In the genomic region with DNA sequence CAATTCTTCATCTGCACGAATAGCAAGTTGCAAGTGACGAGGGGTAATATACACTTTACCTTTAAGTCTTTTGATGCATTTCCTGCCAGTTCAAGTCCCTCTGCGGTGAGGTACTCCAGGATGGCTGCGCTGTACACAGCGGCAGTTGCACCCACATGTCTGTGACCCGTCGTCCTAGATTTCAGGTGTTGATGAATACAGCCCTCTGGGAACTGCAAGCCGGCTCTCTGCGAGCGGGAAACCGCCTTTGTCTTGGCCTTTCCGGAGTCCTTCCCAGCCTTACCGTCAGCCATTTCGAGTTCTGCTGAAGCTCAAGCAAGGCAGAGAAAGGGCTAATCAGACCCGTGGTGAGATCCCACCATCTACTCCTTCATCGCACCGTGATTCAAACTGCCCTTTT, we compare ENCODE assay signal across 11 cellular contexts. TPM values are rescaled to one million over a fixed set of nuclear protein-coding genes. Genes with fewer than 3 reads are reported as not detected.
DNase-seq lines count a peak whose midpoint lies in the region; ATAC-seq and TF ChIP-seq lines count a peak whose summit lies in the region.
"Had no signal": no experiment of that assay in that cellular context is flagged by ENCODE, and none has a peak within 500 bp of the region (broad histone marks: within the 10 kb centered on the region; RNA-seq: fewer than 3 reads in every experiment).

No MANE protein-coding gene starts in this region.

- TF ChIP-seq CTCF in left ventricle myocardium inferior (IDR thresholded peaks at IDR 0.05; ENCODE audit: borderline replicate concordance) = no peak
- TF ChIP-seq CTCF in lower lobe of right lung (IDR thresholded peaks at IDR 0.05) = no peak
- TF ChIP-seq CTCF in thoracic aorta (IDR thresholded peaks at IDR 0.05) = no peak

- H3K4me3 ChIP-seq in left ventricle myocardium inferior (no peak overlapping the region), lower lobe of right lung (no peak overlapping the region), thoracic aorta (peak overlapping the region; percentile 24)
- H3K4me3 ChIP-seq: colonic mucosa had no signal

- no peaks in the 10 kb centered on the region for H3K27me3 Mint-ChIP-seq in activated T-cell treated with anti-CD3 and anti-CD28 coated beads, Interleukin-2, amount 50 U/mL, for 72 hours (ENCODE audit: low read depth)

- H3K27ac ChIP-seq in left ventricle myocardium inferior (replicated peaks) (peak overlapping the region; percentile 40), lower lobe of right lung (peak overlapping the region; percentile 34), thoracic aorta (no peak overlapping the region)
- H3K27ac ChIP-seq: colonic mucosa had no signal

- H3K4me1 ChIP-seq in left ventricle myocardium inferior (peaks cover 50% of the 10 kb centered on the region), lower lobe of right lung (peaks cover 23% of the 10 kb centered on the region), thoracic aorta (ENCODE audit: control insufficient read depth in 1 of 2, low read depth in 2 of 2) (peaks cover 36 to 41% of the 10 kb centered on the region in 2 donors)
- H3K4me1 ChIP-seq: colonic mucosa had no signal

- H3K36me3 Mint-ChIP-seq in activated T-cell treated with anti-CD3 and anti-CD28 coated beads, Interleukin-2, amount 50 U/mL, for 72 hours (ENCODE audit: insufficient read depth in 2 of 2) = peaks cover 2 to 13% of the 10 kb centered on the region in 2 donors

- peaks cover 87% of the 10 kb centered on the region for H3K4me1 Mint-ChIP-seq in activated T-cell treated with anti-CD3 and anti-CD28 coated beads, Interleukin-2, amount 50 U/mL, for 72 hours (ENCODE audit: low read depth)

- no peak for ATAC-seq in left cardiac atrium
- ATAC-seq in activated T-cell treated with anti-CD3 and anti-CD28 coated beads, Interleukin-2, amount 50 U/mL, for 72 hours (replicated peaks in 1 of 2) = peak; percentile 33 to 49
- peak; percentile 51 to 55 for ATAC-seq in lower lobe of right lung
- ATAC-seq in thoracic aorta (ENCODE audit: insufficient number of reproducible peaks, low FRiP score, low read depth) = no peak

- H3K36me3 ChIP-seq in left ventricle myocardium inferior (no peaks in the 10 kb centered on the region), lower lobe of right lung (no peaks in the 10 kb centered on the region), thoracic aorta (no peaks in the 10 kb centered on the region)
- H3K36me3 ChIP-seq: colonic mucosa had no signal

- DNase-seq in left ventricle myocardium inferior = no peak
- DNase-seq in left cardiac atrium = no peak
- DNase-seq in activated T-cell treated with anti-CD3 and anti-CD28 coated beads, Interleukin-2, amount 50 U/mL, for 72 hours = peak; percentile 58 to 65
- DNase-seq in lower lobe of right lung = no peak
- DNase-seq in thoracic aorta (ENCODE audit: low spot score) = no peak
- DNase-seq in COLO829 (ENCODE audit: low spot score) = no peak
- no peak for DNase-seq in glomerular visceral epithelial cell (ENCODE audit: extremely low spot score)
- no peak for DNase-seq in GM19240 (ENCODE audit: insufficient read length, low spot score)
- DNase-seq: colonic mucosa, H7, NCI-H526 treated with DMSO at 0.1 percent for 48 hours had no signal

- H3K4me3 Mint-ChIP-seq in activated T-cell treated with anti-CD3 and anti-CD28 coated beads, Interleukin-2, amount 50 U/mL, for 72 hours = peak overlapping the region; percentile 66 to 90

- no peaks in the 10 kb centered on the region for H3K9me3 Mint-ChIP-seq in activated T-cell treated with anti-CD3 and anti-CD28 coated beads, Interleukin-2, amount 50 U/mL, for 72 hours

- H3K9me3 ChIP-seq in left ventricle myocardium inferior (replicated peaks) = no peaks in the 10 kb centered on the region
- no peaks in the 10 kb centered on the region for H3K9me3 ChIP-seq in lower lobe of right lung
- H3K9me3 ChIP-seq in thoracic aorta = no peaks in the 10 kb centered on the region
- H3K9me3 ChIP-seq: colonic mucosa had no signal

- intact Hi-C loops in left ventricle myocardium inferior (cut with micrococcal nuclease) (no loop called here), left cardiac atrium (cut with DNase I) (no loop called here), lower lobe of right lung (cut with DNase I) (no loop called here)

- H3K27ac Mint-ChIP-seq in activated T-cell treated with anti-CD3 and anti-CD28 coated beads, Interleukin-2, amount 50 U/mL, for 72 hours = peak overlapping the region; percentile 96

- H3K27me3 ChIP-seq in left ventricle myocardium inferior (ENCODE audit: low read depth) (no peaks in the 10 kb centered on the region), lower lobe of right lung (ENCODE audit: low read depth) (no peaks in the 10 kb centered on the region), thoracic aorta (replicated peaks; ENCODE audit: insufficient read depth) (no peaks in the 10 kb centered on the region)
- H3K27me3 ChIP-seq: colonic mucosa had no signal

RNA-seq across cellular contexts. Expression of gene UBAC2, which starts 14.8 kb away (rescaled TPM):
- total RNA-seq in left ventricle myocardium inferior (44.3 TPM), left cardiac atrium (10 to 100 TPM; 40.2 to 43.0 TPM), lower lobe of right lung (44.5 TPM), thoracic aorta (10 to 100 TPM; 41.3 to 49.7 TPM)
- total RNA-seq in activated T-cell treated with anti-CD3 and anti-CD28 coated beads, Interleukin-2, amount 50 U/mL, for 72 hours = 10 to 100 TPM; 76.7 to 80.3 TPM

RNA-seq across cellular contexts. Expression of gene GPR18, which starts 42.7 kb away (rescaled TPM):
- total RNA-seq in left ventricle myocardium inferior (not detected), left cardiac atrium (not detected), lower lobe of right lung (0.38 TPM), thoracic aorta (not detected)
- total RNA-seq in activated T-cell treated with anti-CD3 and anti-CD28 coated beads, Interleukin-2, amount 50 U/mL, for 72 hours = 10 to 100 TPM; 12.4 to 17.3 TPM

Comparison
In these comparisons a context has a peak if more than half of its experiments do, and no peak if none do; other contexts are left out.
1. DNase-seq: peak in activated T-cell treated with anti-CD3 and anti-CD28 coated beads, Interleukin-2, amount 50 U/mL, for 72 hours (2 of 2); none in left ventricle myocardium inferior (single experiment), left cardiac atrium (single experiment), lower lobe of right lung (single experiment), thoracic aorta (single experiment), COLO829 (single experiment), glomerular visceral epithelial cell (single experiment) and GM19240 (single experiment).
2. H3K27ac ChIP-seq: peak in left ventricle myocardium inferior (single experiment) and lower lobe of right lung (single experiment); none in thoracic aorta (0 of 2).
3. ATAC-seq: peak in activated T-cell treated with anti-CD3 and anti-CD28 coated beads, Interleukin-2, amount 50 U/mL, for 72 hours (2 of 2) and lower lobe of right lung (2 of 2); none in left cardiac atrium (0 of 2) and thoracic aorta (single experiment).